ENCODE assay signal across 13 cellular contexts in genomic region chr9:32603914-32604852, GRCh38. TPM values are rescaled to one million over a fixed set of nuclear protein-coding genes. Genes with fewer than 3 reads are reported as not detected.
DNase-seq lines count a peak whose midpoint lies in the region; ATAC-seq, FAIRE-seq and TF ChIP-seq lines count a peak whose summit lies in the region.
"Had no signal": no experiment of that assay in that cellular context is flagged by ENCODE, and none has a peak within 500 bp of the region (broad histone marks: within the 10 kb centered on the region; RNA-seq: fewer than 3 reads in every experiment).

No MANE protein-coding gene starts in this region.

- CTCF ChIA-PET in activated B cell treated with CpG ODN at 0.5 μM for 24 hours (lab: Charles Lee), result interaction anchor here (0.6 kb wide), 1 partner anchor 24 kb away, joined by 3 read pairs; no protein-coding TSS in a partner anchor
- CTCF ChIA-PET in activated CD4-positive, alpha-beta memory T cell treated with anti-CD3 and anti-CD28 coated beads, Interleukin-2, amount 10 ng/mL, durations not matched to agents 7 days and 5 days (lab: Charles Lee), result interaction anchor here (1.5 to 2.5 kb wide), 2 partner anchors 24 to 226 kb away, joined by 5 to 8 read pairs; no protein-coding TSS in a partner anchor

- no peaks in the 10 kb centered on the region for H3K36me3 Mint-ChIP-seq in activated B cell treated with CpG ODN at 0.5 μM for 24 hours (ENCODE audit: low read depth)
- H3K36me3 Mint-ChIP-seq in activated CD4-positive, alpha-beta memory T cell treated with anti-CD3 and anti-CD28 coated beads, Interleukin-2, amount 10 ng/mL, durations not matched to agents 7 days and 5 days (ENCODE audit: low read depth), result no peaks in the 10 kb centered on the region

- DNase-seq in ACHN (peak; percentile 81), activated B cell treated with CpG ODN at 0.5 μM for 24 hours (no peak), GM19239 (ENCODE audit: insufficient read length, low spot score) (no peak), NCI-H1048 (lab: John Stamatoyannopoulos, UW) (no peak), NOMO-1 treated with DMSO at 0.1 percent for 48 hours (lab: John Stamatoyannopoulos, UW; ENCODE audit: unreplicated experiment) (no peak)
- no peak for DNase-seq in activated CD4-positive, alpha-beta memory T cell treated with anti-CD3 and anti-CD28 coated beads, Interleukin-2, amount 10 ng/mL, durations not matched to agents 7 days and 5 days
- DNase-seq: KBM-7, left ventricle myocardium superior had no signal

- TF ChIP-seq CTCF in activated B cell treated with CpG ODN at 0.5 μM for 24 hours (IDR thresholded peaks at IDR 0.05), result no peak

- FAIRE-seq in GM19239 (lab: Jason Lieb, UNC), result no peak

- no peak overlapping the region for H3K4me3 Mint-ChIP-seq in activated B cell treated with CpG ODN at 0.5 μM for 24 hours
- no peak overlapping the region for H3K4me3 Mint-ChIP-seq in activated CD4-positive, alpha-beta memory T cell treated with anti-CD3 and anti-CD28 coated beads, Interleukin-2, amount 10 ng/mL, durations not matched to agents 7 days and 5 days
- H3K4me3 Mint-ChIP-seq: activated T-helper 17 cell treated with anti-CD3 and anti-CD28 coated beads, Interleukin-2, amount 50 U/mL, for 72 hours had no signal

- ATAC-seq in GM21360 (IDR thresholded peaks at IDR 0.05; ENCODE audit: unreplicated experiment), result peak; percentile 81
- ATAC-seq in HG03103 (IDR thresholded peaks at IDR 0.05; ENCODE audit: low read depth, unreplicated experiment), result peak; percentile 88
- peak; percentile 78 for ATAC-seq in activated B cell treated with CpG ODN at 0.5 μM for 24 hours (ENCODE audit: low read depth)
- ATAC-seq: activated T-helper 17 cell treated with anti-CD3 and anti-CD28 coated beads, Interleukin-2, amount 50 U/mL, for 72 hours; left ventricle myocardium superior had no signal

- intact Hi-C loops in activated B cell treated with CpG ODN at 0.5 μM for 24 hours (cut with micrococcal nuclease), result no loop called here

- H3K9me3 Mint-ChIP-seq in activated B cell treated with CpG ODN at 0.5 μM for 24 hours, result peaks cover 12% of the 10 kb centered on the region
- no peaks in the 10 kb centered on the region for H3K9me3 Mint-ChIP-seq in activated CD4-positive, alpha-beta memory T cell treated with anti-CD3 and anti-CD28 coated beads, Interleukin-2, amount 10 ng/mL, durations not matched to agents 7 days and 5 days

- H3K27ac Mint-ChIP-seq in activated B cell treated with CpG ODN at 0.5 μM for 24 hours, result no peak overlapping the region
- no peak overlapping the region for H3K27ac Mint-ChIP-seq in activated CD4-positive, alpha-beta memory T cell treated with anti-CD3 and anti-CD28 coated beads, Interleukin-2, amount 10 ng/mL, durations not matched to agents 7 days and 5 days
- H3K27ac Mint-ChIP-seq: activated T-helper 17 cell treated with anti-CD3 and anti-CD28 coated beads, Interleukin-2, amount 50 U/mL, for 72 hours had no signal

- POLR2A ChIA-PET in activated B cell treated with CpG ODN at 0.5 μM for 24 hours (lab: Charles Lee), result no interaction called here
- POLR2A ChIA-PET in activated CD4-positive, alpha-beta memory T cell treated with anti-CD3 and anti-CD28 coated beads, Interleukin-2, amount 10 ng/mL, durations not matched to agents 7 days and 5 days (lab: Charles Lee), result no interaction called here

- H3K4me1 Mint-ChIP-seq in activated B cell treated with CpG ODN at 0.5 μM for 24 hours, result peaks cover 16% of the 10 kb centered on the region
- no peaks in the 10 kb centered on the region for H3K4me1 Mint-ChIP-seq in activated CD4-positive, alpha-beta memory T cell treated with anti-CD3 and anti-CD28 coated beads, Interleukin-2, amount 10 ng/mL, durations not matched to agents 7 days and 5 days
- H3K4me1 Mint-ChIP-seq: activated T-helper 17 cell treated with anti-CD3 and anti-CD28 coated beads, Interleukin-2, amount 50 U/mL, for 72 hours had no signal

- in situ Hi-C loops in ACHN (cut with HindIII; ENCODE audit: low pct_ligation_motif_present, low pct_unique_long_range_greater_than_20kb, low sequenced_read_pairs), result no loop called here

- H3K27me3 Mint-ChIP-seq in activated B cell treated with CpG ODN at 0.5 μM for 24 hours, result peaks cover 2% of the 10 kb centered on the region
- H3K27me3 Mint-ChIP-seq in activated CD4-positive, alpha-beta memory T cell treated with anti-CD3 and anti-CD28 coated beads, Interleukin-2, amount 10 ng/mL, durations not matched to agents 7 days and 5 days, result peaks cover 16% of the 10 kb centered on the region

RNA-seq across cellular contexts. Expression of gene NDUFB6, which starts 31.2 kb away (rescaled TPM):
- total RNA-seq in activated B cell treated with CpG ODN at 0.5 μM for 24 hours, result 25.8 and 34.4 TPM in 2 replicates
- 10 to 100 TPM; 42.7 to 45.1 TPM for total RNA-seq in activated CD4-positive, alpha-beta memory T cell treated with anti-CD3 and anti-CD28 coated beads, Interleukin-2, amount 10 ng/mL, durations not matched to agents 7 days and 5 days

RNA-seq across cellular contexts. Expression of gene TAF1L, which starts 31.3 kb away (rescaled TPM):
- total RNA-seq in activated B cell treated with CpG ODN at 0.5 μM for 24 hours, result not detected in 2 replicates
- total RNA-seq in activated CD4-positive, alpha-beta memory T cell treated with anti-CD3 and anti-CD28 coated beads, Interleukin-2, amount 10 ng/mL, durations not matched to agents 7 days and 5 days, result under 1 TPM in 1 of 2 experiments, not detected in 1; 0.05 TPM
- total RNA-seq: left ventricle myocardium superior, SJSA1, skeletal muscle tissue had no signal

RNA-seq across cellular contexts. Expression of gene TOPORS, which starts 51.8 kb away (rescaled TPM):
- total RNA-seq in activated B cell treated with CpG ODN at 0.5 μM for 24 hours, result 14.7 and 15.6 TPM in 2 replicates
- 10 to 100 TPM; 12.2 to 12.7 TPM for total RNA-seq in activated CD4-positive, alpha-beta memory T cell treated with anti-CD3 and anti-CD28 coated beads, Interleukin-2, amount 10 ng/mL, durations not matched to agents 7 days and 5 days

RNA-seq across cellular contexts. Expression of gene SMIM27, which starts 52.1 kb away (rescaled TPM):
- 15.9 and 17.1 TPM in 2 replicates for total RNA-seq in activated B cell treated with CpG ODN at 0.5 μM for 24 hours
- total RNA-seq in activated CD4-positive, alpha-beta memory T cell treated with anti-CD3 and anti-CD28 coated beads, Interleukin-2, amount 10 ng/mL, durations not matched to agents 7 days and 5 days, result 10 to 100 TPM; 27.3 to 30.1 TPM
